In the genomic region with DNA sequence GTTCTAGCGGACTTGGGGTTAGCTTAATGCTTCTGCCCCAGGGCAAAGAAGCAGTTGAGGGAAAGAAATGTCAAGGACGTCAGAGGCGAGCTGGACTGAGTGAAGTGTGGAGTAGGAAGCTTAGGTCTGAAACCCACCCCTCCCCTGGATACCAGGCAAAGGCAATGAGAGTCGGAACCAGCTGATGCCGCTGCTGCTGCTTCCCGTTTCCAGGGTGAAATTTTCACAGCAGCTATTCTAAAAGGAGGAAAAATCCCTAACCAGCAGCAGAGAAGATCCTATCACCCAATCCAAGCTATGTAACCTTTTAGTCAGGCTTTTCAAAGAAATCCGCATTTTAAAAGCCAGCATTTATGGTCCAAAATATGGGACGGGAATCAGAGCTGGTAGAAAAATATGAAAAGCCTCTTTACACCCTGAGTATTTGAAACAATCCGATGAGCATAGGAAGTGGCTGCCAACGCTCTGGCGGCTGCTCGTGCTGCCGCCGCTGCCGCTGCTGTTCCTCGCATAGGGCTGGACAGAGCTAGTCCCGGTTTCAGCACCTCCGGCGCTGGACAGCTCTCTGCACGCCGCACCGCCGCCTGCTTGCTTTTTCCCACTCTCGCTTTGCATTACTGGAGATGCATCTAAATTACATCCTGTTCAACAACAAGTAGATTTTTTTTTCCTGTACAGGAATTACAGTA, we compare ENCODE assay signal across 1 cellular context.
TF ChIP-seq lines count a peak whose summit lies in the region.

No MANE protein-coding gene starts in this region.

TF ChIP-seq in HEK293, 187 proteins besides CTCF, POLR2A, EP300 and RAD21 (continued from another document):
- TF ChIP-seq ZNF518A (tag by site-specific recombination; conservative IDR thresholded peaks at IDR 0.05; ENCODE audit: low read depth) (no peak), ZBTB17 (tag by site-specific recombination; IDR thresholded peaks at IDR 0.05) (peak; percentile 51; the same call in 1 of the 2 replicates)
- TF ChIP-seq, protein P1, sequence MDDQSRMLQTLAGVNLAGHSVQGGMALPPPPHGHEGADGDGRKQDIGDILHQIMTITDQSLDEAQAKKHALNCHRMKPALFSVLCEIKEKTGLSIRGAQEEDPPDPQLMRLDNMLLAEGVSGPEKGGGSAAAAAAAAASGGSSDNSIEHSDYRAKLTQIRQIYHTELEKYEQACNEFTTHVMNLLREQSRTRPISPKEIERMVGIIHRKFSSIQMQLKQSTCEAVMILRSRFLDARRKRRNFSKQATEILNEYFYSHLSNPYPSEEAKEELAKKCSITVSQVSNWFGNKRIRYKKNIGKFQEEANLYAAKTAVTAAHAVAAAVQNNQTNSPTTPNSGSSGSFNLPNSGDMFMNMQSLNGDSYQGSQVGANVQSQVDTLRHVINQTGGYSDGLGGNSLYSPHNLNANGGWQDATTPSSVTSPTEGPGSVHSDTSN (CRISPR knock-in tag; IDR thresholded peaks at IDR 0.05): peak; percentile 96
TF ChIP-seq in HEK293: peak in this region for 11.
